ENCODE assay signal across 7 cellular contexts in the genomic region with DNA sequence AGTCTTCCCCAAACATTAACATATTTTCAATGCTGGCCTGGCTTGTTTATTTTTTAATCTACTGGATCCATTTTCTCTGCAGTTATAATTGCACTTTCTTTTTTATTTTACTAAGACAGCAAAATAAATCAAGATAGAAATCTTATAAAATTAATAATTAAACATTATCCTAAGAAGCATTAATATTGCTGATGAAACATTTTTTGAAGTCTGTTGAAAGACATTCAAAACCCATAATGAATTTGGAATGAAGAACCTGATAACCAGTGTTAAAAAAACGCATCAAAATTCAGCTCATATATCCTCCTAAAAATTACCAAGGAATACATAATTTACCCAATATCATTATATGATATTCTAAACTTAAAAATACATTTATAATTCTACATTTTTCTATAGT.
"Had no signal": no experiment of that assay in that cellular context is flagged by ENCODE, and none has a peak within 500 bp of the region (broad histone marks: within the 10 kb centered on the region; RNA-seq: fewer than 3 reads in every experiment).

No MANE protein-coding gene starts in this region.

- H3K4me2 ChIP-seq: KMS-11 had no signal

- FAIRE-seq: HTR-8/SVneo had no signal

- H3K27ac ChIP-seq: GM23248, KMS-11 had no signal

- H3K4me3 ChIP-seq: GM23248 had no signal

- H2AFZ ChIP-seq: GM23248 had no signal

- H3K9ac ChIP-seq: GM23248, KMS-11 had no signal

- DNase-seq: GM23248, GOT3, H9, HCEC 1CT, KBM-7 had no signal
